In genomic region chr10:103155485-103156085, GRCh38 we compare ENCODE assay signal across 16 cellular contexts. TPM values are rescaled to one million over a fixed set of nuclear protein-coding genes. Genes with fewer than 3 reads are reported as not detected.
DNase-seq lines count a peak whose midpoint lies in the region; ATAC-seq, FAIRE-seq and TF ChIP-seq lines count a peak whose summit lies in the region.
"Had no signal": no experiment of that assay in that cellular context is flagged by ENCODE, and none has a peak within 500 bp of the region (broad histone marks: within the 10 kb centered on the region; RNA-seq: fewer than 3 reads in every experiment).

No MANE protein-coding gene starts in this region.

- no peaks in the 10 kb centered on the region for H3K27me3 Mint-ChIP-seq in activated naive CD8-positive, alpha-beta T cell treated with anti-CD3 and anti-CD28 coated beads, Interleukin-2, amount 10 ng/mL, durations not matched to agents 7 days and 5 days
- no peaks in the 10 kb centered on the region for H3K27me3 Mint-ChIP-seq in activated naive CD8-positive, alpha-beta T cell treated with anti-CD3 and anti-CD28 coated beads, Interleukin-2, amount 50 U/mL, for 24 hours
- H3K27me3 Mint-ChIP-seq: activated naive CD4-positive, alpha-beta T cell treated with anti-CD3 and anti-CD28 coated beads, Interleukin-2, amount 10 ng/mL, durations not matched to agents 7 days and 5 days had no signal

- POLR2A ChIA-PET in activated naive CD8-positive, alpha-beta T cell treated with anti-CD3 and anti-CD28 coated beads, Interleukin-2, amount 10 ng/mL, durations not matched to agents 7 days and 5 days (lab: Charles Lee) = interaction anchor here (1.0 kb wide), 1 partner anchor 15 kb away, joined by 4 read pairs; no protein-coding TSS in a partner anchor

- H3K4me1 ChIP-seq in RWPE2 (ENCODE audit: insufficient read depth, poor library complexity, severe bottlenecking) = peaks cover 31% of the 10 kb centered on the region
- peaks cover 23 to 32% of the 10 kb centered on the region in 2 donors for H3K4me1 ChIP-seq in thyroid gland

- DNase-seq in activated naive CD8-positive, alpha-beta T cell treated with anti-CD3 and anti-CD28 coated beads, Interleukin-2, amount 10 ng/mL, durations not matched to agents 7 days and 5 days = no peak
- no peak for DNase-seq in activated naive CD8-positive, alpha-beta T cell treated with anti-CD3 and anti-CD28 coated beads, Interleukin-2, amount 50 U/mL, for 24 hours
- DNase-seq in RWPE2 (ENCODE audit: low spot score) (no peak), thyroid gland (peak; percentile 49 to 57), left lobe of liver (ENCODE audit: low spot score) (no peak), GM12892 (ENCODE audit: insufficient read length) (no peak)
- no peak for DNase-seq in activated CD4-positive, CD25-positive, alpha-beta regulatory T cell (lab: John Stamatoyannopoulos, UW)
- DNase-seq: activated CD8-positive, alpha-beta memory T cell treated with anti-CD3 and anti-CD28 coated beads, Interleukin-2, amount 50 U/mL, for 4 hours; activated naive CD4-positive, alpha-beta T cell treated with anti-CD3 and anti-CD28 coated beads, Interleukin-2, amount 10 ng/mL, durations not matched to agents 7 days and 5 days; caudate nucleus; kidney glomerular epithelial cell; NCI-H226; retina; upper lobe of left lung had no signal

- peak overlapping the region; percentile 61 for H3K27ac ChIP-seq in RWPE2 (ENCODE audit: poor library complexity, severe bottlenecking)
- H3K27ac ChIP-seq in thyroid gland = peak overlapping the region; percentile 87 to 96 (median 93)

- H3K27me3 ChIP-seq in RWPE2 (ENCODE audit: insufficient read depth, poor library complexity, severe bottlenecking) (no peaks in the 10 kb centered on the region), thyroid gland (no peaks in the 10 kb centered on the region)
- H3K27me3 ChIP-seq: upper lobe of left lung had no signal

- ATAC-seq in activated naive CD8-positive, alpha-beta T cell treated with anti-CD3 and anti-CD28 coated beads, Interleukin-2, amount 10 ng/mL, durations not matched to agents 7 days and 5 days (ENCODE audit: low read depth) = no peak
- no peak for ATAC-seq in activated naive CD8-positive, alpha-beta T cell treated with anti-CD3 and anti-CD28 coated beads, Interleukin-2, amount 50 U/mL, for 24 hours
- ATAC-seq in RWPE2 (ENCODE audit: low read depth) (no peak; the same call in 2 of the 3 replicates), left lobe of liver (no peak)

- H3K36me3 Mint-ChIP-seq in activated naive CD8-positive, alpha-beta T cell treated with anti-CD3 and anti-CD28 coated beads, Interleukin-2, amount 10 ng/mL, durations not matched to agents 7 days and 5 days = peaks cover 20% of the 10 kb centered on the region
- peaks cover 13% of the 10 kb centered on the region for H3K36me3 Mint-ChIP-seq in activated naive CD8-positive, alpha-beta T cell treated with anti-CD3 and anti-CD28 coated beads, Interleukin-2, amount 50 U/mL, for 24 hours (ENCODE audit: low read depth)

- 34 to 40% methylated on average over 4 of the region's 4 CpGs for WGBS in thyroid gland, 2 donors

- peaks cover 5% of the 10 kb centered on the region for H3K4me1 Mint-ChIP-seq in activated naive CD8-positive, alpha-beta T cell treated with anti-CD3 and anti-CD28 coated beads, Interleukin-2, amount 10 ng/mL, durations not matched to agents 7 days and 5 days
- H3K4me1 Mint-ChIP-seq in activated naive CD8-positive, alpha-beta T cell treated with anti-CD3 and anti-CD28 coated beads, Interleukin-2, amount 50 U/mL, for 24 hours = no peaks in the 10 kb centered on the region
- H3K4me1 Mint-ChIP-seq: activated naive CD4-positive, alpha-beta T cell treated with anti-CD3 and anti-CD28 coated beads, Interleukin-2, amount 10 ng/mL, durations not matched to agents 7 days and 5 days had no signal

- H3K4me3 Mint-ChIP-seq in activated naive CD8-positive, alpha-beta T cell treated with anti-CD3 and anti-CD28 coated beads, Interleukin-2, amount 10 ng/mL, durations not matched to agents 7 days and 5 days = no peak overlapping the region
- no peak overlapping the region for H3K4me3 Mint-ChIP-seq in activated naive CD8-positive, alpha-beta T cell treated with anti-CD3 and anti-CD28 coated beads, Interleukin-2, amount 50 U/mL, for 24 hours
- H3K4me3 Mint-ChIP-seq: activated naive CD4-positive, alpha-beta T cell treated with anti-CD3 and anti-CD28 coated beads, Interleukin-2, amount 10 ng/mL, durations not matched to agents 7 days and 5 days had no signal

- H3K27ac Mint-ChIP-seq in activated naive CD8-positive, alpha-beta T cell treated with anti-CD3 and anti-CD28 coated beads, Interleukin-2, amount 10 ng/mL, durations not matched to agents 7 days and 5 days = peak overlapping the region; percentile 62
- H3K27ac Mint-ChIP-seq in activated naive CD8-positive, alpha-beta T cell treated with anti-CD3 and anti-CD28 coated beads, Interleukin-2, amount 50 U/mL, for 24 hours = no peak overlapping the region
- H3K27ac Mint-ChIP-seq: activated naive CD4-positive, alpha-beta T cell treated with anti-CD3 and anti-CD28 coated beads, Interleukin-2, amount 10 ng/mL, durations not matched to agents 7 days and 5 days had no signal

- intact Hi-C loops in thyroid gland (cut with DNase I) = no loop called here

- no peak for TF ChIP-seq CTCF in RWPE2 (IDR thresholded peaks at IDR 0.05; ENCODE audit: poor library complexity, severe bottlenecking)
- no peak for TF ChIP-seq CTCF in thyroid gland (IDR thresholded peaks at IDR 0.05)

- H3K9me3 ChIP-seq in RWPE2 (ENCODE audit: severe bottlenecking) (no peaks in the 10 kb centered on the region), thyroid gland (no peaks in the 10 kb centered on the region)
- H3K9me3 ChIP-seq: upper lobe of left lung had no signal

- H3K9me3 Mint-ChIP-seq in activated naive CD8-positive, alpha-beta T cell treated with anti-CD3 and anti-CD28 coated beads, Interleukin-2, amount 10 ng/mL, durations not matched to agents 7 days and 5 days = no peaks in the 10 kb centered on the region
- no peaks in the 10 kb centered on the region for H3K9me3 Mint-ChIP-seq in activated naive CD8-positive, alpha-beta T cell treated with anti-CD3 and anti-CD28 coated beads, Interleukin-2, amount 50 U/mL, for 24 hours
- H3K9me3 Mint-ChIP-seq: activated naive CD4-positive, alpha-beta T cell treated with anti-CD3 and anti-CD28 coated beads, Interleukin-2, amount 10 ng/mL, durations not matched to agents 7 days and 5 days had no signal

- H3K36me3 ChIP-seq in RWPE2 (ENCODE audit: low read depth) = peaks cover 55% of the 10 kb centered on the region
- H3K36me3 ChIP-seq in thyroid gland = no peaks in the 10 kb centered on the region

- FAIRE-seq in islet of Langerhans (lab: Jason Lieb, UNC) = peak; percentile 33
- FAIRE-seq in GM12892 (lab: Jason Lieb, UNC) = no peak
- FAIRE-seq: GM18507 had no signal

- TF ChIP-seq POLR2A in thyroid gland (IDR thresholded peaks at IDR 0.05) (no peak), GM12892 (IDR thresholded peaks at IDR 0.05; ENCODE audit: low read depth, low read length) (no peak)

- H3K4me3 ChIP-seq in RWPE2 (ENCODE audit: severe bottlenecking) (no peak overlapping the region), thyroid gland (replicated peaks in 1 of 3) (no peak overlapping the region)
- H3K4me3 ChIP-seq: upper lobe of left lung had no signal

RNA-seq across cellular contexts. Expression of gene NT5C2, which starts 37.5 kb away (rescaled TPM):
- total RNA-seq in activated naive CD8-positive, alpha-beta T cell treated with anti-CD3 and anti-CD28 coated beads, Interleukin-2, amount 10 ng/mL, durations not matched to agents 7 days and 5 days = 10 to 100 TPM; 68.9 to 69.4 TPM
- total RNA-seq in thyroid gland = 100 to 1,000 TPM; 194 to 238 (median 214) TPM
- 21.3 TPM for total RNA-seq in left lobe of liver
- 31.0 TPM for polyA plus RNA-seq in GM12892 (2012; ENCODE audit: missing spikeins)

Comparison
In these comparisons a context has a peak if more than half of its experiments do, and no peak if none do; other contexts are left out.
1. DNase-seq: peak in thyroid gland (2 of 2); none in activated naive CD8-positive, alpha-beta T cell treated with anti-CD3 and anti-CD28 coated beads, Interleukin-2, amount 10 ng/mL, durations not matched to agents 7 days and 5 days (single experiment), activated naive CD8-positive, alpha-beta T cell treated with anti-CD3 and anti-CD28 coated beads, Interleukin-2, amount 50 U/mL, for 24 hours (single experiment), RWPE2 (single experiment), activated CD4-positive, CD25-positive, alpha-beta regulatory T cell (0 of 4), left lobe of liver (single experiment) and GM12892 (single experiment).